8 cellular contexts compared by ENCODE assay signal in genomic region chr3:98900265-98901031, GRCh38. TPM values are rescaled to one million over a fixed set of nuclear protein-coding genes. Genes with fewer than 3 reads are reported as not detected.
A peak's percentile ranks its signal among the peaks of the same experiment; 100 is the strongest.
DNase-seq lines count a peak whose midpoint lies in the region; ATAC-seq, FAIRE-seq and TF ChIP-seq lines count a peak whose summit lies in the region.

No MANE protein-coding gene starts in this region.

- TF ChIP-seq RAD21 in HepG2 (CRISPR knock-in tag; IDR thresholded peaks at IDR 0.05) = no peak

- peaks cover 34% of the 10 kb centered on the region for H3K4me1 Mint-ChIP-seq in activated T-cell treated with anti-CD3 and anti-CD28 coated beads, Interleukin-2, amount 50 U/mL, for 72 hours (ENCODE audit: low read depth)
- H3K4me1 Mint-ChIP-seq in activated naive CD8-positive, alpha-beta T cell (ENCODE audit: low read depth) = peaks cover 18% of the 10 kb centered on the region
- H3K4me1 Mint-ChIP-seq in type B pancreatic cell (ENCODE audit: unreplicated experiment) = peaks cover 5% of the 10 kb centered on the region

- peak overlapping the region; percentile 93 to 96 for H3K4me3 Mint-ChIP-seq in activated T-cell treated with anti-CD3 and anti-CD28 coated beads, Interleukin-2, amount 50 U/mL, for 72 hours
- peak overlapping the region; percentile 85 for H3K4me3 Mint-ChIP-seq in activated naive CD8-positive, alpha-beta T cell
- peak overlapping the region; percentile 93 for H3K4me3 Mint-ChIP-seq in type B pancreatic cell

- peak overlapping the region; percentile 85 for H3K27ac ChIP-seq in HepG2 (ENCODE audit: extremely low read length, insufficient read depth, low read length)

- no peaks in the 10 kb centered on the region for H3K9me3 Mint-ChIP-seq in activated T-cell treated with anti-CD3 and anti-CD28 coated beads, Interleukin-2, amount 50 U/mL, for 72 hours
- H3K9me3 Mint-ChIP-seq in activated naive CD8-positive, alpha-beta T cell (ENCODE audit: low read depth) = no peaks in the 10 kb centered on the region
- H3K9me3 Mint-ChIP-seq in type B pancreatic cell = no peaks in the 10 kb centered on the region

- peak overlapping the region; percentile 91 for H3K9ac ChIP-seq in HepG2 (ENCODE audit: insufficient read depth, low read depth, low read length)

- no peaks in the 10 kb centered on the region; a peak in 1 of 5 replicates for H3K27me3 ChIP-seq in HepG2 (ENCODE audit: control insufficient read depth in 1 of 2, insufficient read depth in 2 of 2, low read length in 2 of 2)

- peak overlapping the region; percentile 79 for H3K4me2 ChIP-seq in HepG2 (ENCODE audit: low read depth, low read length)

- H3K36me3 Mint-ChIP-seq in activated T-cell treated with anti-CD3 and anti-CD28 coated beads, Interleukin-2, amount 50 U/mL, for 72 hours (ENCODE audit: insufficient read depth in 2 of 2) = no peaks in the 10 kb centered on the region
- no peaks in the 10 kb centered on the region for H3K36me3 Mint-ChIP-seq in activated naive CD8-positive, alpha-beta T cell
- H3K36me3 Mint-ChIP-seq in type B pancreatic cell = peaks cover 5% of the 10 kb centered on the region

- no peak for FAIRE-seq in HepG2 (lab: Jason Lieb, UNC)

- H3K4me3 ChIP-seq in HepG2 (replicated peaks in 1 of 3; ENCODE audit: insufficient read depth in 1 of 3, low read depth in 2 of 3, low read length in 3 of 3) = peak overlapping the region; percentile 72 to 98 (median 88)

- H3K27me3 Mint-ChIP-seq in activated T-cell treated with anti-CD3 and anti-CD28 coated beads, Interleukin-2, amount 50 U/mL, for 72 hours (ENCODE audit: low read depth) = no peaks in the 10 kb centered on the region
- H3K27me3 Mint-ChIP-seq in activated naive CD8-positive, alpha-beta T cell = peaks cover 5% of the 10 kb centered on the region
- no peaks in the 10 kb centered on the region for H3K27me3 Mint-ChIP-seq in type B pancreatic cell

- TSS peak; percentile 57 for BruUV-seq in HepG2 (replicated peaks; lab: Mats Ljungman, UMichigan)

- WGBS in HepG2 (ENCODE audit: low lambda C conversion rate) = 1% methylated on average over 17 of the region's 17 CpGs

- H3K9me3 ChIP-seq in HepG2 (ENCODE audit: low read length) = no peaks in the 10 kb centered on the region

- POLR2A ChIA-PET in HepG2 (lab: Yijun Ruan, JAX) = no interaction called here

- peak overlapping the region; percentile 33 for H3K27ac Mint-ChIP-seq in activated T-cell treated with anti-CD3 and anti-CD28 coated beads, Interleukin-2, amount 50 U/mL, for 72 hours
- H3K27ac Mint-ChIP-seq in activated naive CD8-positive, alpha-beta T cell = peak overlapping the region; percentile 46
- H3K27ac Mint-ChIP-seq in type B pancreatic cell = peak overlapping the region; percentile 83

- in situ Hi-C loops in HepG2 (cut with HindIII; ENCODE audit: extremely low pct_ligation_motif_present, low pct_unique_long_range_greater_than_20kb) = no loop called here

- no peaks in the 10 kb centered on the region for H3K36me3 ChIP-seq in HepG2 (replicated peaks in 1 of 2; ENCODE audit: control insufficient read depth in 1 of 2, insufficient read depth in 2 of 2, low read length in 2 of 2)

- intact Hi-C loops in HepG2 (cut with micrococcal nuclease; ENCODE audit: unreplicated experiment) = loop anchor here (1.0 to 5.0 kb wide), 5 partner anchors 77 to 308 kb away; partner anchors contain the start of gene CPOX

- TF ChIP-seq CTCF in HepG2 (CRISPR knock-in tag; IDR thresholded peaks at IDR 0.05) (no peak), type B pancreatic cell (conservative IDR thresholded peaks at IDR 0.05) (no peak)

- no peak for ATAC-seq in activated T-cell treated with anti-CD3 and anti-CD28 coated beads, Interleukin-2, amount 50 U/mL, for 72 hours (replicated peaks in 1 of 2)
- ATAC-seq in HepG2 = no peak
- ATAC-seq in GM21737 (IDR thresholded peaks at IDR 0.05; ENCODE audit: unreplicated experiment) = no peak

- H2AFZ ChIP-seq in HepG2 (ENCODE audit: low read length) = no peak overlapping the region

- TF ChIP-seq POLR2A in HepG2 (IDR thresholded peaks at IDR 0.05; ENCODE audit: insufficient read depth in 1 of 2, low read depth in 2 of 2, low read length in 2 of 2) = no peak

- no peak for DNase-seq in activated T-cell treated with anti-CD3 and anti-CD28 coated beads, Interleukin-2, amount 50 U/mL, for 72 hours
- no peak for DNase-seq in activated T-cell treated with anti-CD3 and anti-CD28 coated beads, Interleukin-2, amount 50 U/mL, for 1 hour
- DNase-seq in HepG2 (ENCODE audit: low spot score) (no peak), type B pancreatic cell (ENCODE audit: extremely low spot score, unreplicated experiment) (no peak), epidermal melanocyte (ENCODE audit: insufficient read length, low spot score) (no peak), UCSD-AML1 (lab: John Stamatoyannopoulos, UW; ENCODE audit: unreplicated experiment) (no peak)

- H4K20me1 ChIP-seq in HepG2 (ENCODE audit: insufficient read depth, low read length) = no peaks in the 10 kb centered on the region

- H3K4me1 ChIP-seq in HepG2 (ENCODE audit: insufficient read depth, low read length) = peaks cover 39% of the 10 kb centered on the region

- TF ChIP-seq EP300 in HepG2 (IDR thresholded peaks at IDR 0.05; ENCODE audit: low read depth in 2 of 2, low read length in 2 of 2) = no peak
- no peak for TF ChIP-seq EP300 in HepG2 (CRISPR knock-in tag; IDR thresholded peaks at IDR 0.05; ENCODE audit: borderline replicate concordance)

- H3K79me2 ChIP-seq in HepG2 (ENCODE audit: insufficient read depth, low read length) = peaks cover 45% of the 10 kb centered on the region

- CTCF ChIA-PET in HepG2 (lab: Yijun Ruan, JAX; ENCODE audit: low intra/inter-chr PET ratio, low total read pairs) = no interaction called here

TF ChIP-seq in HepG2, 621 proteins besides CTCF, POLR2A, EP300 and RAD21:
- TF ChIP-seq ZNF343 (CRISPR knock-in tag; IDR thresholded peaks at IDR 0.05) (no peak), ZNF234 (CRISPR knock-in tag; conservative IDR thresholded peaks at IDR 0.05) (peak; percentile 1; the same call in 1 of the 2 replicates)

RNA-seq across cellular contexts. Expression of gene DCBLD2, which starts 1.0 kb away (rescaled TPM):
- 1 to 10 TPM; 1.1 to 3.9 TPM for total RNA-seq in activated T-cell treated with anti-CD3 and anti-CD28 coated beads, Interleukin-2, amount 50 U/mL, for 72 hours
- 40.2 and 56.9 TPM in 2 replicates for total RNA-seq in HepG2 (2016; rRNA removed; fragmentation: Illumina TruSeq; extraction: Trizol)
- total RNA-seq in HepG2 (2016; cell fraction: cytosol; rRNA removed; fragmentation: Illumina TruSeq; extraction: Trizol; ENCODE audit: low read depth) = 6.6 and 8.2 TPM in 2 replicates
- total RNA-seq in HepG2 (2016; cell fraction: insoluble cytoplasmic fraction; rRNA removed; fragmentation: Illumina TruSeq; extraction: Trizol) = 39.3 and 56.3 TPM in 2 replicates
- 15.9 and 17.6 TPM in 2 replicates for total RNA-seq in HepG2 (2016; cell fraction: membrane; rRNA removed; fragmentation: Illumina TruSeq; extraction: Trizol)
- total RNA-seq in HepG2 (2016; cell fraction: nucleus; rRNA removed; fragmentation: Illumina TruSeq; extraction: Trizol) = 71.1 and 78.4 TPM in 2 replicates
- polyA plus RNA-seq in HepG2 (2011; rRNA removed) = 34.1 and 43.8 TPM in 2 replicates
- polyA plus RNA-seq in HepG2 (2011; cell fraction: cytosol; rRNA removed) = 19.5 and 27.6 TPM in 2 replicates
- 20.0 and 22.5 TPM in 2 replicates for polyA plus RNA-seq in HepG2 (2011; cell fraction: nucleus; rRNA removed)
- 14.2 and 14.4 TPM in 2 replicates for polyA plus RNA-seq in HepG2 (2012)
- polyA plus RNA-seq in HepG2 (2016; cell fraction: cytosol; fragmentation: Illumina TruSeq; extraction: Trizol; ENCODE audit: low read depth) = 2.0 and 2.9 TPM in 2 replicates
- 24.9 and 27.4 TPM in 2 replicates for polyA plus RNA-seq in HepG2 (2016; cell fraction: insoluble cytoplasmic fraction; fragmentation: Illumina TruSeq; extraction: Trizol; ENCODE audit: low read depth)
- 6.4 and 6.6 TPM in 2 replicates for polyA plus RNA-seq in HepG2 (2016; cell fraction: membrane; fragmentation: Illumina TruSeq; extraction: Trizol; ENCODE audit: low read depth)
- 59.1 and 68.7 TPM in 2 replicates for polyA plus RNA-seq in HepG2 (2016; cell fraction: nucleus; fragmentation: Illumina TruSeq; extraction: Trizol; ENCODE audit: insufficient read depth, low read depth)
- polyA minus RNA-seq in HepG2 (2011; rRNA and poly(A)+ RNA removed; ENCODE audit: low replicate concordance) = 21.4 and 70.2 TPM in 2 replicates
- polyA minus RNA-seq in HepG2 (2011; cell fraction: cytosol; rRNA and poly(A)+ RNA removed) = 59.9 and 78.1 TPM in 2 replicates
- 98.8 and 104 TPM in 2 replicates for polyA minus RNA-seq in HepG2 (2011; cell fraction: nucleus; rRNA and poly(A)+ RNA removed)
- 29.2 and 51.2 TPM in 2 replicates for total RNA-seq in type B pancreatic cell (ENCODE audit: low replicate concordance)

Comparison
In these comparisons a context has a peak if more than half of its experiments do, and no peak if none do; other contexts are left out.
1. H3K27ac Mint-ChIP-seq: peak in every context shown above with its lines; median percentile 83 in type B pancreatic cell; 46 in activated naive CD8-positive, alpha-beta T cell; 33 in activated T-cell treated with anti-CD3 and anti-CD28 coated beads, Interleukin-2, amount 50 U/mL, for 72 hours.